Comparison of ENCODE assay signal across 8 cellular contexts in the genomic region with DNA sequence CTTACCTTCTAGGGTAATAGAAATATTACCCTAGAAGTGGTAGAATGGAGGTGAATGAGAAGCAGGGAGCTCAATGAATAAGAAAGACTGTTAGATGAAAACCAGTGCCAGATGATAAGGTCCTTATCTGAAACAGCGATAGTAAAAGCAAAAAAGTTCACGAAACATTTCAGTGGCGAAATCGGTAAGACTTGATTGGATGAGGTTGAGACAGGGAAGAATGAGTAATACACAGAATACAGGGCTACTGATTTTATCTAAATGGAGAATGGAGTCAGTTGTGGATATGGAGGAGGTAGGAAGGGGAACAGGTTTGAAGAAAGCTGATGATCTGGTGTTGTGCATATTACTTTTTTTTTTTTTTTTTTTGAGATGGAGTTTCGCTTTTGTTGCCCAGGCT.
"Had no signal": no experiment of that assay in that cellular context is flagged by ENCODE, and none has a peak within 500 bp of the region (broad histone marks: within the 10 kb centered on the region; RNA-seq: fewer than 3 reads in every experiment).

No MANE protein-coding gene starts in this region.

- H3K9ac ChIP-seq: GM23248 had no signal

- DNase-seq: GM23248, GOT3, H7, HFFc6, KBM-7 had no signal

- H3K9me3 ChIP-seq: HAP-1 had no signal

- H3K4me3 ChIP-seq: GM23248, HAP-1 had no signal

- H3K36me3 ChIP-seq: HAP-1 had no signal

- H2AFZ ChIP-seq: GM23248 had no signal

- FAIRE-seq: HTR-8/SVneo had no signal

- ATAC-seq: HCT116 had no signal

- H3K4me1 ChIP-seq: HAP-1 had no signal
